Comparison of ENCODE assay signal across 15 cellular contexts in genomic region chr16:26666486-26666885, GRCh38.
A peak's percentile ranks its signal among the peaks of the same experiment; 100 is the strongest.
DNase-seq lines count a peak whose midpoint lies in the region; ATAC-seq and TF ChIP-seq lines count a peak whose summit lies in the region.
"Had no signal": no experiment of that assay in that cellular context is flagged by ENCODE, and none has a peak within 500 bp of the region (broad histone marks: within the 10 kb centered on the region; RNA-seq: fewer than 3 reads in every experiment).

No MANE protein-coding gene starts in this region.

- peak overlapping the region; percentile 11 for H3K27ac Mint-ChIP-seq in T-helper 1 cell treated with Interleukin-12 subunit alpha and Interleukin-12 subunit beta and Interleukin-4 antibody, amounts not matched to agents 30 μg/mL and 1 μg/mL, for 36 hours
- no peak overlapping the region for H3K27ac Mint-ChIP-seq in CD8-positive, alpha-beta memory T cell
- H3K27ac Mint-ChIP-seq in activated T-helper 1 cell treated with anti-CD3 and anti-CD28 coated beads, Interleukin-12 subunit alpha, Interleukin-12 subunit beta, Interleukin-2, Interleukin-4 antibody, amounts not matched to agents 30 ng/mL and 10 ng/mL and 1 ng/mL, durations not matched to agents 14 hours and 24 hours and 36 hours, result peak overlapping the region; percentile 48
- H3K27ac Mint-ChIP-seq: B cell; CD8-positive, alpha-beta T cell had no signal

- ATAC-seq in HG02840 (IDR thresholded peaks at IDR 0.05; ENCODE audit: low FRiP score, unreplicated experiment), result no peak
- no peak for ATAC-seq in left lobe of liver
- ATAC-seq: CD8-positive, alpha-beta T cell; HepG2 had no signal

- CTCF ChIA-PET in CD8-positive, alpha-beta memory T cell (lab: Charles Lee), result no interaction called here

- no peak for TF ChIP-seq EP300 in esophagus muscularis mucosa (IDR thresholded peaks at IDR 0.05)

- no peaks in the 10 kb centered on the region for H3K36me3 Mint-ChIP-seq in T-helper 1 cell treated with Interleukin-12 subunit alpha and Interleukin-12 subunit beta and Interleukin-4 antibody, amounts not matched to agents 30 μg/mL and 1 μg/mL, for 36 hours (ENCODE audit: low read depth)
- H3K36me3 Mint-ChIP-seq in CD8-positive, alpha-beta memory T cell, result no peaks in the 10 kb centered on the region
- peaks cover 3% of the 10 kb centered on the region for H3K36me3 Mint-ChIP-seq in activated T-helper 1 cell treated with anti-CD3 and anti-CD28 coated beads, Interleukin-12 subunit alpha, Interleukin-12 subunit beta, Interleukin-2, Interleukin-4 antibody, amounts not matched to agents 30 ng/mL and 10 ng/mL and 1 ng/mL, durations not matched to agents 14 hours and 24 hours and 36 hours (ENCODE audit: low read depth)
- H3K36me3 Mint-ChIP-seq: CD8-positive, alpha-beta T cell had no signal

- H3K9me3 Mint-ChIP-seq in T-helper 1 cell treated with Interleukin-12 subunit alpha and Interleukin-12 subunit beta and Interleukin-4 antibody, amounts not matched to agents 30 μg/mL and 1 μg/mL, for 36 hours, result no peaks in the 10 kb centered on the region
- peaks cover 0 to 3% (median 0%) of the 10 kb centered on the region in 5 donors for H3K9me3 Mint-ChIP-seq in CD8-positive, alpha-beta memory T cell
- H3K9me3 Mint-ChIP-seq in activated T-helper 1 cell treated with anti-CD3 and anti-CD28 coated beads, Interleukin-12 subunit alpha, Interleukin-12 subunit beta, Interleukin-2, Interleukin-4 antibody, amounts not matched to agents 30 ng/mL and 10 ng/mL and 1 ng/mL, durations not matched to agents 14 hours and 24 hours and 36 hours, result peaks cover 17% of the 10 kb centered on the region
- H3K9me3 Mint-ChIP-seq: CD8-positive, alpha-beta T cell had no signal

- DNase-seq in T-helper 1 cell (no peak), esophagus muscularis mucosa (ENCODE audit: extremely low spot score) (peak; percentile 26), MV-4-11 (lab: John Stamatoyannopoulos, UW) (no peak), left lobe of liver (ENCODE audit: low spot score) (no peak)
- peak in 1 of 5 donors; percentile 19 for DNase-seq in CD8-positive, alpha-beta memory T cell
- DNase-seq in activated T-helper 1 cell treated with anti-CD3 and anti-CD28 coated beads, Interleukin-12 subunit alpha, Interleukin-12 subunit beta, Interleukin-2, Interleukin-4 antibody, amounts not matched to agents 30 ng/mL and 10 ng/mL and 1 ng/mL, durations not matched to agents 14 hours and 24 hours and 36 hours (ENCODE audit: low spot score), result no peak
- DNase-seq: ACHN; C1 segment of cervical spinal cord; CD8-positive, alpha-beta T cell had no signal

- H3K4me1 Mint-ChIP-seq in T-helper 1 cell treated with Interleukin-12 subunit alpha and Interleukin-12 subunit beta and Interleukin-4 antibody, amounts not matched to agents 30 μg/mL and 1 μg/mL, for 36 hours (ENCODE audit: low read depth), result peaks cover 14% of the 10 kb centered on the region
- peaks cover 0 to 31% (median 18%) of the 10 kb centered on the region in 3 donors for H3K4me1 Mint-ChIP-seq in CD8-positive, alpha-beta memory T cell
- peaks cover 36% of the 10 kb centered on the region for H3K4me1 Mint-ChIP-seq in activated T-helper 1 cell treated with anti-CD3 and anti-CD28 coated beads, Interleukin-12 subunit alpha, Interleukin-12 subunit beta, Interleukin-2, Interleukin-4 antibody, amounts not matched to agents 30 ng/mL and 10 ng/mL and 1 ng/mL, durations not matched to agents 14 hours and 24 hours and 36 hours (ENCODE audit: low read depth)
- H3K4me1 Mint-ChIP-seq: B cell had no signal

- H3K4me3 Mint-ChIP-seq in T-helper 1 cell treated with Interleukin-12 subunit alpha and Interleukin-12 subunit beta and Interleukin-4 antibody, amounts not matched to agents 30 μg/mL and 1 μg/mL, for 36 hours, result no peak overlapping the region
- H3K4me3 Mint-ChIP-seq in CD8-positive, alpha-beta memory T cell, result peak overlapping the region in 4 of 7 donors; percentile 15 to 45 (median 27)
- no peak overlapping the region for H3K4me3 Mint-ChIP-seq in activated T-helper 1 cell treated with anti-CD3 and anti-CD28 coated beads, Interleukin-12 subunit alpha, Interleukin-12 subunit beta, Interleukin-2, Interleukin-4 antibody, amounts not matched to agents 30 ng/mL and 10 ng/mL and 1 ng/mL, durations not matched to agents 14 hours and 24 hours and 36 hours
- H3K4me3 Mint-ChIP-seq: B cell; CD8-positive, alpha-beta T cell had no signal

- intact Hi-C loops in activated T-helper 1 cell treated with anti-CD3 and anti-CD28 coated beads, Interleukin-12 subunit alpha, Interleukin-12 subunit beta, Interleukin-2, Interleukin-4 antibody, amounts not matched to agents 30 ng/mL and 10 ng/mL and 1 ng/mL, durations not matched to agents 14 hours and 24 hours and 36 hours (cut with micrococcal nuclease), result loop anchor here (5.0 kb wide), 1 partner anchor 126 kb away; no protein-coding TSS in a partner anchor
- intact Hi-C loops in esophagus muscularis mucosa (cut with DNase I), result no loop called here

- no peak for TF ChIP-seq POLR2A in esophagus muscularis mucosa (IDR thresholded peaks at IDR 0.05; ENCODE audit: low read depth)

- WGBS in esophagus muscularis mucosa, result 85% methylated on average over 2 of the region's 2 CpGs

- no peaks in the 10 kb centered on the region for H3K27me3 ChIP-seq in CD8-positive, alpha-beta memory T cell (ENCODE audit: insufficient read depth, low read length, poor library complexity, severe bottlenecking)
- H3K27me3 ChIP-seq in esophagus muscularis mucosa, result peaks cover 0 to 25% (median 0%) of the 10 kb centered on the region in 4 donors

- no peak for TF ChIP-seq CTCF in esophagus muscularis mucosa (IDR thresholded peaks at IDR 0.05)

- H3K27me3 Mint-ChIP-seq in T-helper 1 cell treated with Interleukin-12 subunit alpha and Interleukin-12 subunit beta and Interleukin-4 antibody, amounts not matched to agents 30 μg/mL and 1 μg/mL, for 36 hours (ENCODE audit: low read depth), result no peaks in the 10 kb centered on the region
- H3K27me3 Mint-ChIP-seq in CD8-positive, alpha-beta memory T cell, result peaks cover 0 to 9% of the 10 kb centered on the region in 2 donors
- H3K27me3 Mint-ChIP-seq in activated T-helper 1 cell treated with anti-CD3 and anti-CD28 coated beads, Interleukin-12 subunit alpha, Interleukin-12 subunit beta, Interleukin-2, Interleukin-4 antibody, amounts not matched to agents 30 ng/mL and 10 ng/mL and 1 ng/mL, durations not matched to agents 14 hours and 24 hours and 36 hours (ENCODE audit: insufficient read depth), result no peaks in the 10 kb centered on the region

- H3K9me3 ChIP-seq in CD8-positive, alpha-beta memory T cell (ENCODE audit: low read length), result no peaks in the 10 kb centered on the region
- H3K9me3 ChIP-seq in esophagus muscularis mucosa, result no peaks in the 10 kb centered on the region
- H3K9me3 ChIP-seq: HAP-1 had no signal

- H3K36me3 ChIP-seq in CD8-positive, alpha-beta memory T cell (ENCODE audit: insufficient read depth, low read length), result no peaks in the 10 kb centered on the region
- no peaks in the 10 kb centered on the region for H3K36me3 ChIP-seq in esophagus muscularis mucosa
- H3K36me3 ChIP-seq: HAP-1 had no signal

- no peak overlapping the region for H3K4me3 ChIP-seq in CD8-positive, alpha-beta memory T cell (ENCODE audit: low read length)
- H3K4me3 ChIP-seq in esophagus muscularis mucosa, result no peak overlapping the region
- H3K4me3 ChIP-seq: HAP-1 had no signal

- H3K4me1 ChIP-seq in CD8-positive, alpha-beta memory T cell (ENCODE audit: insufficient read depth, low read length), result no peaks in the 10 kb centered on the region
- no peaks in the 10 kb centered on the region for H3K4me1 ChIP-seq in esophagus muscularis mucosa
- H3K4me1 ChIP-seq: HAP-1 had no signal

- POLR2A ChIA-PET in CD8-positive, alpha-beta memory T cell (lab: Charles Lee), result no interaction called here

- H3K27ac ChIP-seq in CD8-positive, alpha-beta memory T cell (ENCODE audit: low read depth, low read length), result no peak overlapping the region
- no peak overlapping the region for H3K27ac ChIP-seq in esophagus muscularis mucosa (replicated peaks in 1 of 4)
- H3K27ac ChIP-seq: 22Rv1 had no signal

Comparison
In these comparisons a context has a peak if more than half of its experiments do, and no peak if none do; other contexts are left out.
1. H3K27ac Mint-ChIP-seq: peak in T-helper 1 cell treated with Interleukin-12 subunit alpha and Interleukin-12 subunit beta and Interleukin-4 antibody, amounts not matched to agents 30 μg/mL and 1 μg/mL, for 36 hours (single experiment) and activated T-helper 1 cell treated with anti-CD3 and anti-CD28 coated beads, Interleukin-12 subunit alpha, Interleukin-12 subunit beta, Interleukin-2, Interleukin-4 antibody, amounts not matched to agents 30 ng/mL and 10 ng/mL and 1 ng/mL, durations not matched to agents 14 hours and 24 hours and 36 hours (single experiment); none in CD8-positive, alpha-beta memory T cell (0 of 8).
2. H3K4me3 Mint-ChIP-seq: peak in CD8-positive, alpha-beta memory T cell (4 of 7); none in T-helper 1 cell treated with Interleukin-12 subunit alpha and Interleukin-12 subunit beta and Interleukin-4 antibody, amounts not matched to agents 30 μg/mL and 1 μg/mL, for 36 hours (single experiment) and activated T-helper 1 cell treated with anti-CD3 and anti-CD28 coated beads, Interleukin-12 subunit alpha, Interleukin-12 subunit beta, Interleukin-2, Interleukin-4 antibody, amounts not matched to agents 30 ng/mL and 10 ng/mL and 1 ng/mL, durations not matched to agents 14 hours and 24 hours and 36 hours (single experiment).